14 cellular contexts compared by ENCODE assay signal in genomic region chr11:67432655-67433349, GRCh38. TPM values are rescaled to one million over a fixed set of nuclear protein-coding genes. Genes with fewer than 3 reads are reported as not detected.
DNase-seq lines count a peak whose midpoint lies in the region; ATAC-seq and TF ChIP-seq lines count a peak whose summit lies in the region.
"Had no signal": no experiment of that assay in that cellular context is flagged by ENCODE, and none has a peak within 500 bp of the region (broad histone marks: within the 10 kb centered on the region; RNA-seq: fewer than 3 reads in every experiment).

No MANE protein-coding gene starts in this region.

- ATAC-seq in activated CD8-positive, alpha-beta T cell treated with anti-CD3 and anti-CD28 coated beads for 36 hours: no peak
- no peak for ATAC-seq in stimulated activated memory B cell treated with anti-CD40 and anti-IgM and Interleukin-4, amounts not matched to agents 10 μg/mL and 1 μg/mL and 100 μg/mL, for 72 hours
- ATAC-seq in heart left ventricle: no peak
- no peak for ATAC-seq in Right ventricle myocardium inferior
- ATAC-seq: activated T-cell treated with anti-CD3 and anti-CD28 coated beads, Interleukin-2, amount 50 U/mL, for 4 hours had no signal

- POLR2A ChIA-PET in activated CD8-positive, alpha-beta T cell treated with anti-CD3 and anti-CD28 coated beads for 36 hours (lab: Charles Lee): interaction anchor here (0.7 to 10.8 kb wide), 8 partner anchors 12 to 52 kb away, joined by 3 to 178 read pairs (median 32); partner anchors contain the start of genes PPP1CA, RAD9A, TBC1D10C and TMEM134

- H3K4me3 ChIP-seq in heart left ventricle: no peak overlapping the region
- H3K4me3 ChIP-seq: prostate gland had no signal

- no peaks in the 10 kb centered on the region for H3K9me3 ChIP-seq in heart left ventricle
- H3K9me3 ChIP-seq: prostate gland had no signal

- peaks cover 61% of the 10 kb centered on the region for H3K4me1 Mint-ChIP-seq in activated naive CD4-positive, alpha-beta T cell treated with anti-CD3 and anti-CD28 coated beads, Interleukin-2, amount 10 ng/mL, durations not matched to agents 7 days and 5 days
- peaks cover 40% of the 10 kb centered on the region for H3K4me1 Mint-ChIP-seq in activated CD8-positive, alpha-beta T cell treated with anti-CD3 and anti-CD28 coated beads for 36 hours (ENCODE audit: low read depth)
- peaks cover 61% of the 10 kb centered on the region for H3K4me1 Mint-ChIP-seq in stimulated activated memory B cell treated with anti-CD40 and anti-IgM and Interleukin-4, amounts not matched to agents 10 μg/mL and 1 μg/mL and 100 μg/mL, for 72 hours

- H3K9me3 Mint-ChIP-seq in activated naive CD4-positive, alpha-beta T cell treated with anti-CD3 and anti-CD28 coated beads, Interleukin-2, amount 10 ng/mL, durations not matched to agents 7 days and 5 days: no peaks in the 10 kb centered on the region
- H3K9me3 Mint-ChIP-seq in activated CD8-positive, alpha-beta T cell treated with anti-CD3 and anti-CD28 coated beads for 36 hours: no peaks in the 10 kb centered on the region
- H3K9me3 Mint-ChIP-seq in stimulated activated memory B cell treated with anti-CD40 and anti-IgM and Interleukin-4, amounts not matched to agents 10 μg/mL and 1 μg/mL and 100 μg/mL, for 72 hours: no peaks in the 10 kb centered on the region
- H3K9me3 Mint-ChIP-seq: activated T-cell treated with anti-CD3 and anti-CD28 coated beads, Interleukin-2, amount 50 U/mL, for 4 hours; endodermal cell had no signal

- 89 to 95% (median 91%) methylated on average over 13 to 22 of the region's 22 CpGs for WGBS in heart left ventricle, 4 donors

- H3K4me1 ChIP-seq in heart left ventricle: peaks cover 7 to 41% (median 14%) of the 10 kb centered on the region in 12 donors

- no peak for TF ChIP-seq CTCF in activated CD8-positive, alpha-beta T cell treated with anti-CD3 and anti-CD28 coated beads for 36 hours (IDR thresholded peaks at IDR 0.05)
- TF ChIP-seq CTCF in heart left ventricle (IDR thresholded peaks at IDR 0.05): no peak

- peaks cover 37% of the 10 kb centered on the region for H3K36me3 Mint-ChIP-seq in activated naive CD4-positive, alpha-beta T cell treated with anti-CD3 and anti-CD28 coated beads, Interleukin-2, amount 10 ng/mL, durations not matched to agents 7 days and 5 days
- peaks cover 46% of the 10 kb centered on the region for H3K36me3 Mint-ChIP-seq in activated CD8-positive, alpha-beta T cell treated with anti-CD3 and anti-CD28 coated beads for 36 hours (ENCODE audit: low read depth)
- peaks cover 54% of the 10 kb centered on the region for H3K36me3 Mint-ChIP-seq in stimulated activated memory B cell treated with anti-CD40 and anti-IgM and Interleukin-4, amounts not matched to agents 10 μg/mL and 1 μg/mL and 100 μg/mL, for 72 hours

- H3K27me3 ChIP-seq in heart left ventricle: no peaks in the 10 kb centered on the region
- H3K27me3 ChIP-seq: brain microvascular endothelial cell had no signal

- H3K27ac ChIP-seq in heart left ventricle: no peak overlapping the region
- H3K27ac ChIP-seq: brain microvascular endothelial cell, prostate gland had no signal

- intact Hi-C loops in activated CD8-positive, alpha-beta T cell treated with anti-CD3 and anti-CD28 coated beads for 36 hours (cut with micrococcal nuclease): no loop called here
- intact Hi-C loops in heart left ventricle (cut with DNase I): no loop called here
- intact Hi-C loops in Right ventricle myocardium inferior (cut with DNase I): no loop called here

- CTCF ChIA-PET in activated naive CD4-positive, alpha-beta T cell treated with anti-CD3 and anti-CD28 coated beads, Interleukin-2, amount 10 ng/mL, durations not matched to agents 7 days and 5 days (lab: Charles Lee): interaction anchor here (1.7 kb wide), 1 partner anchor 31 kb away, joined by 5 read pairs; the partner anchor contains the start of gene PPP1CA
- CTCF ChIA-PET in activated CD8-positive, alpha-beta T cell treated with anti-CD3 and anti-CD28 coated beads for 36 hours (lab: Charles Lee): no interaction called here

- peak overlapping the region; percentile 76 for H3K27ac Mint-ChIP-seq in activated naive CD4-positive, alpha-beta T cell treated with anti-CD3 and anti-CD28 coated beads, Interleukin-2, amount 10 ng/mL, durations not matched to agents 7 days and 5 days
- H3K27ac Mint-ChIP-seq in activated CD8-positive, alpha-beta T cell treated with anti-CD3 and anti-CD28 coated beads for 36 hours: peak overlapping the region; percentile 86
- H3K27ac Mint-ChIP-seq in stimulated activated memory B cell treated with anti-CD40 and anti-IgM and Interleukin-4, amounts not matched to agents 10 μg/mL and 1 μg/mL and 100 μg/mL, for 72 hours: peak overlapping the region; percentile 97

- no peak for TF ChIP-seq POLR2A in heart left ventricle (IDR thresholded peaks at IDR 0.05)

- peaks cover 0 to 74% (median 60%) of the 10 kb centered on the region in 9 donors for H3K36me3 ChIP-seq in heart left ventricle

- H3K27me3 Mint-ChIP-seq in activated naive CD4-positive, alpha-beta T cell treated with anti-CD3 and anti-CD28 coated beads, Interleukin-2, amount 10 ng/mL, durations not matched to agents 7 days and 5 days: peaks cover 10% of the 10 kb centered on the region
- H3K27me3 Mint-ChIP-seq in activated CD8-positive, alpha-beta T cell treated with anti-CD3 and anti-CD28 coated beads for 36 hours: no peaks in the 10 kb centered on the region
- H3K27me3 Mint-ChIP-seq in stimulated activated memory B cell treated with anti-CD40 and anti-IgM and Interleukin-4, amounts not matched to agents 10 μg/mL and 1 μg/mL and 100 μg/mL, for 72 hours: no peaks in the 10 kb centered on the region

- no peak for DNase-seq in activated naive CD4-positive, alpha-beta T cell treated with anti-CD3 and anti-CD28 coated beads, Interleukin-2, amount 10 ng/mL, durations not matched to agents 7 days and 5 days
- DNase-seq in activated naive CD4-positive, alpha-beta T cell treated with Interleukin-2 at 50 U/mL for 16 hours: no peak
- DNase-seq in activated CD8-positive, alpha-beta T cell treated with anti-CD3 and anti-CD28 coated beads for 36 hours: peak; percentile 13
- no peak for DNase-seq in heart left ventricle
- DNase-seq in Right ventricle myocardium inferior (ENCODE audit: missing footprints): no peak
- DNase-seq: activated T-cell treated with anti-CD3 and anti-CD28 coated beads, Interleukin-2, amount 50 U/mL, for 4 hours; brain microvascular endothelial cell; endodermal cell; islet precursor cell; NCI-H146; NCI-H524 treated with DMSO at 0.1 percent for 48 hours had no signal

- no peak overlapping the region for H3K4me3 Mint-ChIP-seq in activated naive CD4-positive, alpha-beta T cell treated with anti-CD3 and anti-CD28 coated beads, Interleukin-2, amount 10 ng/mL, durations not matched to agents 7 days and 5 days
- no peak overlapping the region for H3K4me3 Mint-ChIP-seq in activated CD8-positive, alpha-beta T cell treated with anti-CD3 and anti-CD28 coated beads for 36 hours
- peak overlapping the region; percentile 50 for H3K4me3 Mint-ChIP-seq in stimulated activated memory B cell treated with anti-CD40 and anti-IgM and Interleukin-4, amounts not matched to agents 10 μg/mL and 1 μg/mL and 100 μg/mL, for 72 hours
- H3K4me3 Mint-ChIP-seq: activated T-cell treated with anti-CD3 and anti-CD28 coated beads, Interleukin-2, amount 50 U/mL, for 4 hours; endodermal cell had no signal

RNA-seq across cellular contexts. Expression of gene RPS6KB2, which starts 4.5 kb away (rescaled TPM):
- 10 to 100 TPM; 54.8 to 57.4 TPM for total RNA-seq in activated CD8-positive, alpha-beta T cell treated with anti-CD3 and anti-CD28 coated beads for 36 hours
- 10 to 100 TPM; 19.3 to 32.8 (median 25.2) TPM for total RNA-seq in heart left ventricle
- 10 to 100 TPM; 33.3 to 36.0 TPM for polyA plus RNA-seq in heart left ventricle
- 27.8 TPM for total RNA-seq in Right ventricle myocardium inferior

RNA-seq across cellular contexts. Expression of gene PTPRCAP, which starts 4.7 kb away (rescaled TPM):
- 100 to 1,000 TPM; 107 to 114 TPM for total RNA-seq in activated CD8-positive, alpha-beta T cell treated with anti-CD3 and anti-CD28 coated beads for 36 hours
- total RNA-seq in heart left ventricle (10 to 100 TPM in 1 of 9 donors, 1 to 10 TPM in 4, under 1 TPM in 4; 0.50 to 11.0 (median 1.3) TPM), Right ventricle myocardium inferior (1.7 TPM)
- polyA plus RNA-seq in heart left ventricle: 1 to 10 TPM; 1.1 to 1.4 TPM
- total RNA-seq: RPMI7951 had no signal

RNA-seq across cellular contexts. Expression of gene CORO1B, which starts 10.5 kb away (rescaled TPM):
- 100 to 1,000 TPM; 254 to 276 TPM for total RNA-seq in activated CD8-positive, alpha-beta T cell treated with anti-CD3 and anti-CD28 coated beads for 36 hours
- total RNA-seq in heart left ventricle (10 to 100 TPM; 14.6 to 53.3 (median 21.2) TPM), Right ventricle myocardium inferior (26.6 TPM)
- polyA plus RNA-seq in heart left ventricle: 10 to 100 TPM; 17.1 to 37.0 TPM

RNA-seq across cellular contexts. Expression of gene CARNS1, which starts 17.3 kb away (rescaled TPM):
- total RNA-seq in activated CD8-positive, alpha-beta T cell treated with anti-CD3 and anti-CD28 coated beads for 36 hours: 1 to 10 TPM; 6.2 to 6.9 TPM
- total RNA-seq in heart left ventricle (10 to 100 TPM in 5 of 9 donors, 1 to 10 TPM in 4; 3.5 to 33.6 (median 11.8) TPM), Right ventricle myocardium inferior (14.1 TPM)
- 1 to 10 TPM in 1 of 2 donors, under 1 TPM in 1; 0.89 to 6.2 TPM for polyA plus RNA-seq in heart left ventricle
- total RNA-seq: RPMI7951 had no signal

RNA-seq across cellular contexts. Expression of gene GPR152, which starts 19.7 kb away (rescaled TPM):
- total RNA-seq in activated CD8-positive, alpha-beta T cell treated with anti-CD3 and anti-CD28 coated beads for 36 hours: not detected
- total RNA-seq in heart left ventricle (not detected), Right ventricle myocardium inferior (not detected)
- polyA plus RNA-seq in heart left ventricle: not detected
- total RNA-seq: activated T-cell treated with anti-CD3 and anti-CD28 coated beads, Interleukin-2, amount 50 U/mL, for 4 hours; endodermal cell; prostate gland; RPMI7951 had no signal

Comparison
In these comparisons a context has a peak if more than half of its experiments do, and no peak if none do; other contexts are left out.
1. RNA of gene PTPRCAP, which starts 4.7 kb away (total RNA-seq): 107 to 114 TPM in activated CD8-positive, alpha-beta T cell treated with anti-CD3 and anti-CD28 coated beads for 36 hours; 1.7 TPM in Right ventricle myocardium inferior (single experiment) and 0.50 to 11.0 TPM in heart left ventricle; every median in the first group is over 4 times any median in the second.
2. Peak in every context shown above with its lines, with median percentiles within 50 percentile points of each other: H3K27ac Mint-ChIP-seq.